In the genomic region with DNA sequence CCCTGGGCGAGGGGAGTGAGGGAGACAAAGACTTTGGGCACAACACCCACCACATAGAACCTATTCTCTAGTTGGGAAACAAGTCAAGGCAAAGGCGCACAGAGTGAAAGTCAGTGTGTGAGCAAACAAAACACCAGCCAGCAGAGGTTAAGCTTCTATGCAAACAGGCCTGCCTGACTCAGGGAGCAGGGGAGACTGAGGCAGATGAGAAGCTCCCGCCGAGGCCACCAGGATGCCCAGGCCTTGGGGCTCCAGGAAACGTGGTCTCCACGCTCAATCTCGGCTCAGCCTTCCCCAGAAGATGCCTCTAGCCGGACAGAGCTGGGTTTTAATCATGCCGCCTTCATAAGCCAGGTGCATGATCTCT, we compare ENCODE assay signal across 8 cellular contexts.
DNase-seq lines count a peak whose midpoint lies in the region; ATAC-seq and TF ChIP-seq lines count a peak whose summit lies in the region.

No MANE protein-coding gene starts in this region.

- H3K9me3 ChIP-seq in DOHH2 (ENCODE audit: control insufficient read depth, insufficient read depth, low read length) = no peaks in the 10 kb centered on the region
- no peaks in the 10 kb centered on the region for H3K9me3 ChIP-seq in naive thymus-derived CD4-positive, alpha-beta T cell (ENCODE audit: control insufficient read depth in 2 of 3, low read length in 3 of 3)

- H3K4me3 ChIP-seq in DOHH2 (ENCODE audit: low read length) = peak overlapping the region; percentile 69
- no peak overlapping the region for H3K4me3 ChIP-seq in naive thymus-derived CD4-positive, alpha-beta T cell (ENCODE audit: low read length)

- H3K4me3 Mint-ChIP-seq in WTC11 = peak overlapping the region; percentile 64
- H3K4me3 Mint-ChIP-seq in naive thymus-derived CD4-positive, alpha-beta T cell = peak overlapping the region in 9 of 10 donors; percentile 12 to 70 (median 53)

- H3K27me3 Mint-ChIP-seq in WTC11 (ENCODE audit: low read depth) = peaks cover 29% of the 10 kb centered on the region
- H3K27me3 Mint-ChIP-seq in naive thymus-derived CD4-positive, alpha-beta T cell = peaks cover 6 to 51% (median 40%) of the 10 kb centered on the region in 5 donors

- H3K79me2 ChIP-seq in DOHH2 (ENCODE audit: control insufficient read depth, low read length) = no peaks in the 10 kb centered on the region

- H3K4me1 ChIP-seq in DOHH2 (ENCODE audit: control insufficient read depth, low read length) = peaks cover 10% of the 10 kb centered on the region
- no peaks in the 10 kb centered on the region for H3K4me1 ChIP-seq in naive thymus-derived CD4-positive, alpha-beta T cell (ENCODE audit: control insufficient read depth in 2 of 2, insufficient read depth in 2 of 2, low read length in 2 of 2)

- H3K36me3 Mint-ChIP-seq in WTC11 = no peaks in the 10 kb centered on the region
- peaks cover 0 to 4% (median 0%) of the 10 kb centered on the region in 5 donors for H3K36me3 Mint-ChIP-seq in naive thymus-derived CD4-positive, alpha-beta T cell

- no peak overlapping the region for H3K27ac ChIP-seq in DOHH2 (ENCODE audit: low read depth, low read length)
- no peak overlapping the region for H3K27ac ChIP-seq in naive thymus-derived CD4-positive, alpha-beta T cell (ENCODE audit: low read depth, low read length)

- no peak for DNase-seq in WTC11 (ENCODE audit: low spot score)
- no peak for DNase-seq in naive thymus-derived CD4-positive, alpha-beta T cell
- no peak for DNase-seq in DMS53 treated with DMSO at 0.1 percent for 48 hours (lab: John Stamatoyannopoulos, UW; ENCODE audit: unreplicated experiment)
- no peak for DNase-seq in A172 (ENCODE audit: low spot score)

- POLR2A ChIA-PET in WTC11 (lab: Charles Lee) = interaction anchor here (0.8 kb wide), 1 partner anchor 20 kb away, joined by 3 read pairs; no protein-coding TSS in a partner anchor
- POLR2A ChIA-PET in naive thymus-derived CD4-positive, alpha-beta T cell (lab: Charles Lee) = no interaction called here

- peaks cover 43% of the 10 kb centered on the region for H3K27me3 ChIP-seq in DOHH2 (ENCODE audit: control insufficient read depth, low read length)
- peaks cover 0 to 2% of the 10 kb centered on the region in 2 donors for H3K27me3 ChIP-seq in naive thymus-derived CD4-positive, alpha-beta T cell (ENCODE audit: control insufficient read depth in 2 of 2, insufficient read depth in 2 of 2, low read length in 2 of 2)

- no peak overlapping the region for H3K27ac Mint-ChIP-seq in WTC11
- H3K27ac Mint-ChIP-seq in naive thymus-derived CD4-positive, alpha-beta T cell = no peak overlapping the region

- peak overlapping the region; percentile 83 for H3K4me2 ChIP-seq in DOHH2 (ENCODE audit: low read length)

- no peaks in the 10 kb centered on the region for H3K9me2 ChIP-seq in DOHH2 (replicated peaks; ENCODE audit: control insufficient read depth, low read length)

- intact Hi-C loops in naive thymus-derived CD4-positive, alpha-beta T cell (cut with micrococcal nuclease) = loop anchor here (1.0 to 2.0 kb wide), 2 partner anchors 537 to 547 kb away; no protein-coding TSS in a partner anchor

- CTCF ChIA-PET in WTC11 (lab: Charles Lee) = interaction anchor here (0.5 to 4.9 kb wide), 87 partner anchors 8 to 1764 kb away, joined by 3 to 62 read pairs (median 4); a partner anchor contains a TSS
- CTCF ChIA-PET in naive thymus-derived CD4-positive, alpha-beta T cell (lab: Charles Lee) = interaction anchor here (0.7 to 1.8 kb wide), 2 partner anchors 8 to 538 kb away, joined by 3 read pairs; no protein-coding TSS in a partner anchor

- TF ChIP-seq CTCF in DOHH2 (IDR thresholded peaks at IDR 0.05; ENCODE audit: low read depth, low read length, poor library complexity, severe bottlenecking) = peak; percentile 59
- no peak; the same call in 1 of the 2 replicates for TF ChIP-seq CTCF in WTC11 (IDR thresholded peaks at IDR 0.05)

- H3K9me3 Mint-ChIP-seq in WTC11 = no peaks in the 10 kb centered on the region; the same call in 1 of the 2 replicates
- peaks cover 0 to 2% (median 0%) of the 10 kb centered on the region in 11 donors for H3K9me3 Mint-ChIP-seq in naive thymus-derived CD4-positive, alpha-beta T cell

- H4K20me1 ChIP-seq in DOHH2 (ENCODE audit: control insufficient read depth, insufficient read depth, low read depth, low read length) = no peaks in the 10 kb centered on the region

- H3K4me1 Mint-ChIP-seq in WTC11 = peaks cover 37% of the 10 kb centered on the region
- peaks cover 3 to 7% (median 5%) of the 10 kb centered on the region in 7 donors for H3K4me1 Mint-ChIP-seq in naive thymus-derived CD4-positive, alpha-beta T cell

- peak; percentile 10 for ATAC-seq in HG02642 (IDR thresholded peaks at IDR 0.05; ENCODE audit: poor library complexity, unreplicated experiment)
- ATAC-seq in WTC11 = no peak
- peak; percentile 3 for ATAC-seq in naive thymus-derived CD4-positive, alpha-beta T cell
- no peak for ATAC-seq in HG02970 (IDR thresholded peaks at IDR 0.05; ENCODE audit: low FRiP score, unreplicated experiment)
- ATAC-seq in GM21825 (IDR thresholded peaks at IDR 0.05; ENCODE audit: unreplicated experiment) = no peak

- no peaks in the 10 kb centered on the region for H3K36me3 ChIP-seq in DOHH2 (ENCODE audit: control insufficient read depth, low read length)
- H3K36me3 ChIP-seq in naive thymus-derived CD4-positive, alpha-beta T cell (ENCODE audit: control insufficient read depth in 2 of 3, insufficient read depth in 3 of 3, low read length in 3 of 3) = no peaks in the 10 kb centered on the region

- no peaks in the 10 kb centered on the region for H3F3A ChIP-seq in DOHH2 (ENCODE audit: control insufficient read depth, insufficient read depth)

TF ChIP-seq in WTC11, 78 proteins besides CTCF, POLR2A, EP300 and RAD21:
- no peak for TF ChIP-seq FOXP1 (CRISPR knock-in tag; IDR thresholded peaks at IDR 0.05; ENCODE audit: borderline replicate concordance)
- no peak for TF ChIP-seq ZNF396 (CRISPR knock-in tag; IDR thresholded peaks at IDR 0.05; ENCODE audit: borderline replicate concordance)
TF ChIP-seq in WTC11: peak in this region for 0.

Comparison
In these comparisons a context has a peak if more than half of its experiments do, and no peak if none do; other contexts are left out.
1. ATAC-seq: peak in HG02642 (single experiment) and naive thymus-derived CD4-positive, alpha-beta T cell (single experiment); none in WTC11 (single experiment), HG02970 (single experiment) and GM21825 (single experiment).